Comparison of ENCODE assay signal across 8 cellular contexts in genomic region chr13:102596147-102597028, GRCh38. TPM values are rescaled to one million over a fixed set of nuclear protein-coding genes. Genes with fewer than 3 reads are reported as not detected.
DNase-seq lines count a peak whose midpoint lies in the region; ATAC-seq and TF ChIP-seq lines count a peak whose summit lies in the region.

Gene TPP2, plus strand, starts transcription at chr13:102596986. Its CDS starts 53 bp downstream, at chr13:102597039.

- no peaks in the 10 kb centered on the region for H3K9me3 ChIP-seq in left lung

- H3K27ac ChIP-seq in C4-2B (peak within 1 kb of the TSS; percentile 86), left lung (peak within 1 kb of the TSS; percentile 98 to 99)

- no peaks in the 10 kb centered on the region for H3K27me3 ChIP-seq in left lung

- H3K4me3 ChIP-seq in left lung = peak within 1 kb of the TSS; percentile 82 to 90

- DNase-seq in NCI-H774 (lab: John Stamatoyannopoulos, UW) (peak; percentile 97), dermis blood vessel endothelial cell (peak; percentile 99), left lung (peak; percentile 99)
- DNase-seq in activated CD4-positive, alpha-beta T cell treated with anti-CD3 and anti-CD28 coated beads, Interleukin-2, amount 50 U/mL, for 4 hours = peak; percentile 97
- peak; percentile 97 to 98 for DNase-seq in stimulated activated CD4-positive, alpha-beta T cell treated with anti-CD3 and anti-CD28 coated beads, Interleukin-2, amount 100 ng/mL, for 48 hours

- peak; percentile 80 for ATAC-seq in GM19395 (IDR thresholded peaks at IDR 0.05; ENCODE audit: unreplicated experiment)
- ATAC-seq in HG03565 (IDR thresholded peaks at IDR 0.05; ENCODE audit: unreplicated experiment) = peak; percentile 71
- peak; percentile 96 for ATAC-seq in left lung

- intact Hi-C loops in left lung (cut with DNase I) = no loop called here

- no peaks in the 10 kb centered on the region for H3K36me3 ChIP-seq in left lung

- H3K4me1 ChIP-seq in left lung = peaks cover 12 to 61% of the 10 kb centered on the region in 2 donors

- TF ChIP-seq CTCF in C4-2B (conservative IDR thresholded peaks at IDR 0.05) (no peak), left lung (IDR thresholded peaks at IDR 0.05) (no peak)

RNA-seq across cellular contexts. Expression of gene TPP2, which starts in this region (rescaled TPM):
- total RNA-seq in dermis blood vessel endothelial cell = 61.1 and 75.2 TPM in 2 replicates
- total RNA-seq in left lung = 10 to 100 TPM; 43.6 to 48.1 TPM

Comparison
In these comparisons a context has a peak if more than half of its experiments do, and no peak if none do; other contexts are left out.
1. Peak in every context shown above with its lines: DNase-seq, ATAC-seq, H3K4me3 ChIP-seq and H3K27ac ChIP-seq.